ENCODE assay signal across 8 cellular contexts in genomic region chr14:90398315-90398811, GRCh38. TPM values are rescaled to one million over a fixed set of nuclear protein-coding genes. Genes with fewer than 3 reads are reported as not detected.
DNase-seq lines count a peak whose midpoint lies in the region; ATAC-seq lines count a peak whose summit lies in the region.

No MANE protein-coding gene starts in this region.

- intact Hi-C loops in Right ventricle myocardium inferior (cut with DNase I) (loop anchor here (2.0 to 5.0 kb wide), 4 partner anchors 66 to 176 kb away; partner anchors contain the start of gene NRDE2), posterior vena cava (cut with DNase I) (loop anchor here in 1 of 2 donors (2.0 to 10.0 kb wide), 4 partner anchors 94 to 356 kb away; no protein-coding TSS in a partner anchor)

- ATAC-seq in HG03135 (IDR thresholded peaks at IDR 0.05; ENCODE audit: unreplicated experiment): peak; percentile 13
- peak; percentile 0 for ATAC-seq in Right ventricle myocardium inferior
- ATAC-seq in HG03280 (IDR thresholded peaks at IDR 0.05; ENCODE audit: unreplicated experiment): no peak

- DNase-seq in activated gamma-delta T cell treated with Interleukin-2 at 50 U/mL for 16 hours (peak; percentile 46), activated gamma-delta T cell (lab: John Stamatoyannopoulos, UW) (no peak), RKO (ENCODE audit: low spot score) (peak; percentile 51), Right ventricle myocardium inferior (ENCODE audit: missing footprints) (peak; percentile 73), posterior vena cava (ENCODE audit: low spot score) (peak; percentile 87)
- peak; percentile 86 for DNase-seq in activated effector memory CD4-positive, alpha-beta T cell treated with anti-CD3 and anti-CD28 coated beads, Interleukin-2, amount 50 U/mL, for 16 hours

RNA-seq across cellular contexts. Expression of gene CALM1, which starts 1.5 kb away (rescaled TPM):
- total RNA-seq in Right ventricle myocardium inferior (638 TPM), posterior vena cava (100 to 1,000 TPM; 662 to 764 TPM)
